2 cellular contexts compared by ENCODE assay signal in genomic region chr20:45850926-45851325, GRCh38.
TF ChIP-seq lines count a peak whose summit lies in the region.

No MANE protein-coding gene starts in this region.

TF ChIP-seq in HepG2, 621 proteins besides CTCF, POLR2A, EP300 and RAD21:
- TF ChIP-seq RXRB (CRISPR knock-in tag; IDR thresholded peaks at IDR 0.05; ENCODE audit: borderline replicate concordance) (no peak), NFIC (IDR thresholded peaks at IDR 0.05; ENCODE audit: low read length) (no peak), U2AF2 (IDR thresholded peaks at IDR 0.05; ENCODE audit: low read depth, low read length) (no peak), ATF7-NPFF (CRISPR knock-in tag; IDR thresholded peaks at IDR 0.05; ENCODE audit: low read depth) (0 out of 2 replicates have a peak, but pooled peaks have one; percentile 50), SP4 (CRISPR knock-in tag; IDR thresholded peaks at IDR 0.05) (no peak)

TF ChIP-seq in WTC11, 78 proteins besides CTCF, POLR2A, EP300 and RAD21:
- TF ChIP-seq NFE2L1 (CRISPR knock-in tag; IDR thresholded peaks at IDR 0.05) (no peak), GRHL2 (CRISPR knock-in tag; IDR thresholded peaks at IDR 0.05; ENCODE audit: insufficient replicate concordance, severe bottlenecking) (no peak), OVOL2 (CRISPR knock-in tag; IDR thresholded peaks at IDR 0.05; ENCODE audit: borderline replicate concordance) (no peak), SOX15 (CRISPR knock-in tag; IDR thresholded peaks at IDR 0.05) (no peak), FOXK1 (CRISPR knock-in tag; IDR thresholded peaks at IDR 0.05) (no peak), AFF4 (CRISPR knock-in tag; IDR thresholded peaks at IDR 0.05; ENCODE audit: borderline replicate concordance) (no peak), USF1 (CRISPR knock-in tag; IDR thresholded peaks at IDR 0.05) (no peak), ZBTB21 (CRISPR knock-in tag; IDR thresholded peaks at IDR 0.05; ENCODE audit: borderline replicate concordance) (no peak), RELA (CRISPR knock-in tag; IDR thresholded peaks at IDR 0.05; ENCODE audit: borderline replicate concordance) (no peak), ESRRA (CRISPR knock-in tag; IDR thresholded peaks at IDR 0.05; ENCODE audit: borderline replicate concordance) (no peak), ZNF219 (CRISPR knock-in tag; IDR thresholded peaks at IDR 0.05; ENCODE audit: borderline replicate concordance) (no peak), ETV6 (CRISPR knock-in tag; IDR thresholded peaks at IDR 0.05) (no peak), ATF3 (CRISPR knock-in tag; conservative IDR thresholded peaks at IDR 0.05) (no peak)
- TF ChIP-seq, protein P1, sequence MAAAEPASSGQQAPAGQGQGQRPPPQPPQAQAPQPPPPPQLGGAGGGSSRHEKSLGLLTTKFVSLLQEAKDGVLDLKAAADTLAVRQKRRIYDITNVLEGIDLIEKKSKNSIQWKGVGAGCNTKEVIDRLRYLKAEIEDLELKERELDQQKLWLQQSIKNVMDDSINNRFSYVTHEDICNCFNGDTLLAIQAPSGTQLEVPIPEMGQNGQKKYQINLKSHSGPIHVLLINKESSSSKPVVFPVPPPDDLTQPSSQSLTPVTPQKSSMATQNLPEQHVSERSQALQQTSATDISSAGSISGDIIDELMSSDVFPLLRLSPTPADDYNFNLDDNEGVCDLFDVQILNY (CRISPR knock-in tag; IDR thresholded peaks at IDR 0.05), result no peak
- TF ChIP-seq, protein P2, sequence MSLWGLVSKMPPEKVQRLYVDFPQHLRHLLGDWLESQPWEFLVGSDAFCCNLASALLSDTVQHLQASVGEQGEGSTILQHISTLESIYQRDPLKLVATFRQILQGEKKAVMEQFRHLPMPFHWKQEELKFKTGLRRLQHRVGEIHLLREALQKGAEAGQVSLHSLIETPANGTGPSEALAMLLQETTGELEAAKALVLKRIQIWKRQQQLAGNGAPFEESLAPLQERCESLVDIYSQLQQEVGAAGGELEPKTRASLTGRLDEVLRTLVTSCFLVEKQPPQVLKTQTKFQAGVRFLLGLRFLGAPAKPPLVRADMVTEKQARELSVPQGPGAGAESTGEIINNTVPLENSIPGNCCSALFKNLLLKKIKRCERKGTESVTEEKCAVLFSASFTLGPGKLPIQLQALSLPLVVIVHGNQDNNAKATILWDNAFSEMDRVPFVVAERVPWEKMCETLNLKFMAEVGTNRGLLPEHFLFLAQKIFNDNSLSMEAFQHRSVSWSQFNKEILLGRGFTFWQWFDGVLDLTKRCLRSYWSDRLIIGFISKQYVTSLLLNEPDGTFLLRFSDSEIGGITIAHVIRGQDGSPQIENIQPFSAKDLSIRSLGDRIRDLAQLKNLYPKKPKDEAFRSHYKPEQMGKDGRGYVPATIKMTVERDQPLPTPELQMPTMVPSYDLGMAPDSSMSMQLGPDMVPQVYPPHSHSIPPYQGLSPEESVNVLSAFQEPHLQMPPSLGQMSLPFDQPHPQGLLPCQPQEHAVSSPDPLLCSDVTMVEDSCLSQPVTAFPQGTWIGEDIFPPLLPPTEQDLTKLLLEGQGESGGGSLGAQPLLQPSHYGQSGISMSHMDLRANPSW (CRISPR knock-in tag; conservative IDR thresholded peaks at IDR 0.05; ENCODE audit: low read depth), result no peak
- TF ChIP-seq, protein P3, sequence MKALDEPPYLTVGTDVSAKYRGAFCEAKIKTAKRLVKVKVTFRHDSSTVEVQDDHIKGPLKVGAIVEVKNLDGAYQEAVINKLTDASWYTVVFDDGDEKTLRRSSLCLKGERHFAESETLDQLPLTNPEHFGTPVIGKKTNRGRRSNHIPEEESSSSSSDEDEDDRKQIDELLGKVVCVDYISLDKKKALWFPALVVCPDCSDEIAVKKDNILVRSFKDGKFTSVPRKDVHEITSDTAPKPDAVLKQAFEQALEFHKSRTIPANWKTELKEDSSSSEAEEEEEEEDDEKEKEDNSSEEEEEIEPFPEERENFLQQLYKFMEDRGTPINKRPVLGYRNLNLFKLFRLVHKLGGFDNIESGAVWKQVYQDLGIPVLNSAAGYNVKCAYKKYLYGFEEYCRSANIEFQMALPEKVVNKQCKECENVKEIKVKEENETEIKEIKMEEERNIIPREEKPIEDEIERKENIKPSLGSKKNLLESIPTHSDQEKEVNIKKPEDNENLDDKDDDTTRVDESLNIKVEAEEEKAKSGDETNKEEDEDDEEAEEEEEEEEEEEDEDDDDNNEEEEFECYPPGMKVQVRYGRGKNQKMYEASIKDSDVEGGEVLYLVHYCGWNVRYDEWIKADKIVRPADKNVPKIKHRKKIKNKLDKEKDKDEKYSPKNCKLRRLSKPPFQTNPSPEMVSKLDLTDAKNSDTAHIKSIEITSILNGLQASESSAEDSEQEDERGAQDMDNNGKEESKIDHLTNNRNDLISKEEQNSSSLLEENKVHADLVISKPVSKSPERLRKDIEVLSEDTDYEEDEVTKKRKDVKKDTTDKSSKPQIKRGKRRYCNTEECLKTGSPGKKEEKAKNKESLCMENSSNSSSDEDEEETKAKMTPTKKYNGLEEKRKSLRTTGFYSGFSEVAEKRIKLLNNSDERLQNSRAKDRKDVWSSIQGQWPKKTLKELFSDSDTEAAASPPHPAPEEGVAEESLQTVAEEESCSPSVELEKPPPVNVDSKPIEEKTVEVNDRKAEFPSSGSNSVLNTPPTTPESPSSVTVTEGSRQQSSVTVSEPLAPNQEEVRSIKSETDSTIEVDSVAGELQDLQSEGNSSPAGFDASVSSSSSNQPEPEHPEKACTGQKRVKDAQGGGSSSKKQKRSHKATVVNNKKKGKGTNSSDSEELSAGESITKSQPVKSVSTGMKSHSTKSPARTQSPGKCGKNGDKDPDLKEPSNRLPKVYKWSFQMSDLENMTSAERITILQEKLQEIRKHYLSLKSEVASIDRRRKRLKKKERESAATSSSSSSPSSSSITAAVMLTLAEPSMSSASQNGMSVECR (CRISPR knock-in tag; IDR thresholded peaks at IDR 0.05; ENCODE audit: borderline replicate concordance), result no peak
- TF ChIP-seq, protein P4, sequence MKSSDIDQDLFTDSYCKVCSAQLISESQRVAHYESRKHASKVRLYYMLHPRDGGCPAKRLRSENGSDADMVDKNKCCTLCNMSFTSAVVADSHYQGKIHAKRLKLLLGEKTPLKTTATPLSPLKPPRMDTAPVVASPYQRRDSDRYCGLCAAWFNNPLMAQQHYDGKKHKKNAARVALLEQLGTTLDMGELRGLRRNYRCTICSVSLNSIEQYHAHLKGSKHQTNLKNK (CRISPR knock-in tag; IDR thresholded peaks at IDR 0.05), result no peak
